Comparison of ENCODE assay signal across 2 cellular contexts in the genomic region with DNA sequence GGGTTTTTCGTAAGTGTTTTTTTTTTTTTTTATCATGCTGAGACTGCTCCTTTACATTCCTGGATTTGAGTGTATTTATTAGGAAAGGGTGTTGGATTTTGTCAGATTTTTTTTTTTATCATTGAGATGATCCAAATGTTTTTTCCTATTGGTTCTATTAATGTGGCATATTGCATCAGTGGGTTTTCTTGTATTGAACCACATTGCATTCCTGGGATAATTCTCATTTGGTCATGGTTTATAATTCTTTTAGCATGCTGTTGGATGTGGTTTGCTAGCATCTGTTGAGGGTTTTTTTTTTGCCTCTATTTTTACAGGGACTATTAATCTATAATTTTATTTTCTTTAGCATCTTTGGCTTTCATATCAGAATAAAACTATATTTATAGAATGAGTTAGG.
A peak's percentile ranks its signal among the peaks of the same experiment; 100 is the strongest.
TF ChIP-seq lines count a peak whose summit lies in the region.

No MANE protein-coding gene starts in this region.

TF ChIP-seq in IMR-90, 13 proteins besides CTCF, POLR2A, EP300 and RAD21:
- peak; percentile 70 for TF ChIP-seq CEBPB (IDR thresholded peaks at IDR 0.05; ENCODE audit: low read depth, low read length)
- TF ChIP-seq, protein P1, sequence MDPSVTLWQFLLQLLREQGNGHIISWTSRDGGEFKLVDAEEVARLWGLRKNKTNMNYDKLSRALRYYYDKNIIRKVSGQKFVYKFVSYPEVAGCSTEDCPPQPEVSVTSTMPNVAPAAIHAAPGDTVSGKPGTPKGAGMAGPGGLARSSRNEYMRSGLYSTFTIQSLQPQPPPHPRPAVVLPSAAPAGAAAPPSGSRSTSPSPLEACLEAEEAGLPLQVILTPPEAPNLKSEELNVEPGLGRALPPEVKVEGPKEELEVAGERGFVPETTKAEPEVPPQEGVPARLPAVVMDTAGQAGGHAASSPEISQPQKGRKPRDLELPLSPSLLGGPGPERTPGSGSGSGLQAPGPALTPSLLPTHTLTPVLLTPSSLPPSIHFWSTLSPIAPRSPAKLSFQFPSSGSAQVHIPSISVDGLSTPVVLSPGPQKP (IDR thresholded peaks at IDR 0.05; ENCODE audit: borderline replicate concordance, low read depth, low read length) = no peak
TF ChIP-seq in IMR-90: peak in this region for 1.

TF ChIP-seq in WTC11, 78 proteins besides CTCF, POLR2A, EP300 and RAD21:
- TF ChIP-seq OVOL2 (CRISPR knock-in tag; IDR thresholded peaks at IDR 0.05; ENCODE audit: borderline replicate concordance) (no peak), ZNF121 (CRISPR knock-in tag; IDR thresholded peaks at IDR 0.05) (no peak), ZNF425 (CRISPR knock-in tag; conservative IDR thresholded peaks at IDR 0.05) (no peak), PRDM15 (CRISPR knock-in tag; IDR thresholded peaks at IDR 0.05) (no peak), E2F1 (CRISPR knock-in tag; IDR thresholded peaks at IDR 0.05) (no peak), ZNF138 (CRISPR knock-in tag; conservative IDR thresholded peaks at IDR 0.05) (no peak), CREB1 (CRISPR knock-in tag; IDR thresholded peaks at IDR 0.05) (no peak), ZBTB21 (CRISPR knock-in tag; IDR thresholded peaks at IDR 0.05; ENCODE audit: borderline replicate concordance) (no peak), ATF1 (CRISPR knock-in tag; IDR thresholded peaks at IDR 0.05) (no peak), EMX1 (CRISPR knock-in tag; IDR thresholded peaks at IDR 0.05) (no peak), JUN (CRISPR knock-in tag; IDR thresholded peaks at IDR 0.05) (no peak), ZNF219 (CRISPR knock-in tag; IDR thresholded peaks at IDR 0.05; ENCODE audit: borderline replicate concordance) (no peak), ZSCAN18 (CRISPR knock-in tag; IDR thresholded peaks at IDR 0.05) (no peak), ZNF232 (CRISPR knock-in tag; IDR thresholded peaks at IDR 0.05) (no peak), ZNF396 (CRISPR knock-in tag; IDR thresholded peaks at IDR 0.05; ENCODE audit: borderline replicate concordance) (no peak), KAT7 (CRISPR knock-in tag; IDR thresholded peaks at IDR 0.05; ENCODE audit: borderline replicate concordance) (no peak), USF1 (CRISPR knock-in tag; IDR thresholded peaks at IDR 0.05) (no peak)
- TF ChIP-seq, protein P2, sequence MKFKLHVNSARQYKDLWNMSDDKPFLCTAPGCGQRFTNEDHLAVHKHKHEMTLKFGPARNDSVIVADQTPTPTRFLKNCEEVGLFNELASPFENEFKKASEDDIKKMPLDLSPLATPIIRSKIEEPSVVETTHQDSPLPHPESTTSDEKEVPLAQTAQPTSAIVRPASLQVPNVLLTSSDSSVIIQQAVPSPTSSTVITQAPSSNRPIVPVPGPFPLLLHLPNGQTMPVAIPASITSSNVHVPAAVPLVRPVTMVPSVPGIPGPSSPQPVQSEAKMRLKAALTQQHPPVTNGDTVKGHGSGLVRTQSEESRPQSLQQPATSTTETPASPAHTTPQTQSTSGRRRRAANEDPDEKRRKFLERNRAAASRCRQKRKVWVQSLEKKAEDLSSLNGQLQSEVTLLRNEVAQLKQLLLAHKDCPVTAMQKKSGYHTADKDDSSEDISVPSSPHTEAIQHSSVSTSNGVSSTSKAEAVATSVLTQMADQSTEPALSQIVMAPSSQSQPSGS (CRISPR knock-in tag; IDR thresholded peaks at IDR 0.05; ENCODE audit: borderline replicate concordance, low read depth) = no peak
- TF ChIP-seq, protein P3, sequence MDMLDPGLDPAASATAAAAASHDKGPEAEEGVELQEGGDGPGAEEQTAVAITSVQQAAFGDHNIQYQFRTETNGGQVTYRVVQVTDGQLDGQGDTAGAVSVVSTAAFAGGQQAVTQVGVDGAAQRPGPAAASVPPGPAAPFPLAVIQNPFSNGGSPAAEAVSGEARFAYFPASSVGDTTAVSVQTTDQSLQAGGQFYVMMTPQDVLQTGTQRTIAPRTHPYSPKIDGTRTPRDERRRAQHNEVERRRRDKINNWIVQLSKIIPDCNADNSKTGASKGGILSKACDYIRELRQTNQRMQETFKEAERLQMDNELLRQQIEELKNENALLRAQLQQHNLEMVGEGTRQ (CRISPR knock-in tag; IDR thresholded peaks at IDR 0.05) = no peak
- TF ChIP-seq, protein P4, sequence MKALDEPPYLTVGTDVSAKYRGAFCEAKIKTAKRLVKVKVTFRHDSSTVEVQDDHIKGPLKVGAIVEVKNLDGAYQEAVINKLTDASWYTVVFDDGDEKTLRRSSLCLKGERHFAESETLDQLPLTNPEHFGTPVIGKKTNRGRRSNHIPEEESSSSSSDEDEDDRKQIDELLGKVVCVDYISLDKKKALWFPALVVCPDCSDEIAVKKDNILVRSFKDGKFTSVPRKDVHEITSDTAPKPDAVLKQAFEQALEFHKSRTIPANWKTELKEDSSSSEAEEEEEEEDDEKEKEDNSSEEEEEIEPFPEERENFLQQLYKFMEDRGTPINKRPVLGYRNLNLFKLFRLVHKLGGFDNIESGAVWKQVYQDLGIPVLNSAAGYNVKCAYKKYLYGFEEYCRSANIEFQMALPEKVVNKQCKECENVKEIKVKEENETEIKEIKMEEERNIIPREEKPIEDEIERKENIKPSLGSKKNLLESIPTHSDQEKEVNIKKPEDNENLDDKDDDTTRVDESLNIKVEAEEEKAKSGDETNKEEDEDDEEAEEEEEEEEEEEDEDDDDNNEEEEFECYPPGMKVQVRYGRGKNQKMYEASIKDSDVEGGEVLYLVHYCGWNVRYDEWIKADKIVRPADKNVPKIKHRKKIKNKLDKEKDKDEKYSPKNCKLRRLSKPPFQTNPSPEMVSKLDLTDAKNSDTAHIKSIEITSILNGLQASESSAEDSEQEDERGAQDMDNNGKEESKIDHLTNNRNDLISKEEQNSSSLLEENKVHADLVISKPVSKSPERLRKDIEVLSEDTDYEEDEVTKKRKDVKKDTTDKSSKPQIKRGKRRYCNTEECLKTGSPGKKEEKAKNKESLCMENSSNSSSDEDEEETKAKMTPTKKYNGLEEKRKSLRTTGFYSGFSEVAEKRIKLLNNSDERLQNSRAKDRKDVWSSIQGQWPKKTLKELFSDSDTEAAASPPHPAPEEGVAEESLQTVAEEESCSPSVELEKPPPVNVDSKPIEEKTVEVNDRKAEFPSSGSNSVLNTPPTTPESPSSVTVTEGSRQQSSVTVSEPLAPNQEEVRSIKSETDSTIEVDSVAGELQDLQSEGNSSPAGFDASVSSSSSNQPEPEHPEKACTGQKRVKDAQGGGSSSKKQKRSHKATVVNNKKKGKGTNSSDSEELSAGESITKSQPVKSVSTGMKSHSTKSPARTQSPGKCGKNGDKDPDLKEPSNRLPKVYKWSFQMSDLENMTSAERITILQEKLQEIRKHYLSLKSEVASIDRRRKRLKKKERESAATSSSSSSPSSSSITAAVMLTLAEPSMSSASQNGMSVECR (CRISPR knock-in tag; IDR thresholded peaks at IDR 0.05; ENCODE audit: borderline replicate concordance) = no peak
